ENCODE assay signal across 26 cellular contexts in genomic region chr7:136063337-136063666, GRCh38.
"Had no signal": no experiment of that assay in that cellular context is flagged by ENCODE, and none has a peak within 500 bp of the region (broad histone marks: within the 10 kb centered on the region; RNA-seq: fewer than 3 reads in every experiment).

No MANE protein-coding gene starts in this region.

- H3K27me3 ChIP-seq: ovary, sigmoid colon, thyroid gland, upper lobe of left lung, vagina had no signal

- H3K27me3 Mint-ChIP-seq: activated T-cell treated with anti-CD3 and anti-CD28 coated beads, Interleukin-2, amount 50 U/mL, for 24 hours; central memory CD8-positive, alpha-beta T cell had no signal

- ATAC-seq: activated CD4-positive, CD25-positive, alpha-beta regulatory T cell treated with anti-CD3 and anti-CD28 coated beads, Interleukin-2, amount 50 U/mL, for 24 hours; esophagus mucosa; natural killer cell; stimulated activated naive B cell treated with anti-CD40 and anti-IgM and Interleukin-4, amounts not matched to agents 10 μg/mL and 1 μg/mL and 100 μg/mL, for 72 hours had no signal

- H3K4me1 Mint-ChIP-seq: activated naive CD4-positive, alpha-beta T cell treated with anti-CD3 and anti-CD28 coated beads, Interleukin-2, amount 50 U/mL, for 24 hours; central memory CD8-positive, alpha-beta T cell; immature natural killer cell; natural killer cell; stimulated activated naive B cell treated with anti-CD40 and anti-IgM and Interleukin-4, amounts not matched to agents 10 μg/mL and 1 μg/mL and 100 μg/mL, for 72 hours had no signal

- H3K4me3 ChIP-seq: ovary, prostate gland, sigmoid colon, stomach, thyroid gland, upper lobe of left lung, vagina had no signal

- H3K9me3 ChIP-seq: ovary, prostate gland, sigmoid colon, stomach, thyroid gland, upper lobe of left lung, vagina had no signal

- H3K36me3 ChIP-seq: ovary, prostate gland, sigmoid colon, stomach, thyroid gland, upper lobe of left lung, vagina, WERI-Rb-1 had no signal

- H3K4me1 ChIP-seq: prostate gland, stomach, upper lobe of left lung, vagina had no signal

- DNase-seq: activated CD8-positive, alpha-beta memory T cell treated with anti-CD3 and anti-CD28 coated beads, Interleukin-2, amount 50 U/mL, for 48 hours; activated naive CD8-positive, alpha-beta T cell treated with anti-CD3 and anti-CD28 coated beads, Interleukin-2, amount 50 U/mL, for 24 hours; activated T-cell treated with anti-CD3 and anti-CD28 coated beads, Interleukin-2, amount 50 U/mL, for 24 hours; anterior cingulate cortex; endodermal cell; foreskin fibroblast; hypothalamus; immature natural killer cell; natural killer cell; ovary; sigmoid colon; small intestine; stimulated activated CD4-positive, alpha-beta T cell treated with anti-CD3 and anti-CD28 coated beads, Interleukin-2, amount 100 ng/mL, for 24 hours; stimulated activated naive B cell treated with anti-CD40 and anti-IgM and Interleukin-4, amounts not matched to agents 10 μg/mL and 1 μg/mL and 100 μg/mL, for 72 hours; stomach; T1000; thyroid gland; upper lobe of left lung; WERI-Rb-1 had no signal

- H3K4me3 Mint-ChIP-seq: activated naive CD4-positive, alpha-beta T cell treated with anti-CD3 and anti-CD28 coated beads, Interleukin-2, amount 50 U/mL, for 24 hours; activated naive CD8-positive, alpha-beta T cell treated with anti-CD3 and anti-CD28 coated beads, Interleukin-2, amount 50 U/mL, for 24 hours; activated T-cell treated with anti-CD3 and anti-CD28 coated beads, Interleukin-2, amount 50 U/mL, for 24 hours; central memory CD8-positive, alpha-beta T cell; dendritic cell treated with granulocyte-macrophage colony-stimulating factor and Interleukin-4, amounts not matched to agents 40 ng/mL and 50 ng/mL, for 4 days; endodermal cell; immature natural killer cell; natural killer cell; stimulated activated naive B cell treated with anti-CD40 and anti-IgM and Interleukin-4, amounts not matched to agents 10 μg/mL and 1 μg/mL and 100 μg/mL, for 72 hours had no signal

- H3K27ac ChIP-seq: ovary, prostate gland, sigmoid colon, stomach, thyroid gland, upper lobe of left lung, vagina, WERI-Rb-1 had no signal

- H3K27ac Mint-ChIP-seq: activated naive CD4-positive, alpha-beta T cell treated with anti-CD3 and anti-CD28 coated beads, Interleukin-2, amount 50 U/mL, for 24 hours; activated naive CD8-positive, alpha-beta T cell treated with anti-CD3 and anti-CD28 coated beads, Interleukin-2, amount 50 U/mL, for 24 hours; activated T-cell treated with anti-CD3 and anti-CD28 coated beads, Interleukin-2, amount 50 U/mL, for 24 hours; dendritic cell treated with granulocyte-macrophage colony-stimulating factor and Interleukin-4, amounts not matched to agents 40 ng/mL and 50 ng/mL, for 4 days; endodermal cell; immature natural killer cell; natural killer cell; stimulated activated naive B cell treated with anti-CD40 and anti-IgM and Interleukin-4, amounts not matched to agents 10 μg/mL and 1 μg/mL and 100 μg/mL, for 72 hours had no signal

- H3K36me3 Mint-ChIP-seq: activated naive CD4-positive, alpha-beta T cell treated with anti-CD3 and anti-CD28 coated beads, Interleukin-2, amount 50 U/mL, for 24 hours had no signal

- H3K9me3 Mint-ChIP-seq: activated naive CD4-positive, alpha-beta T cell treated with anti-CD3 and anti-CD28 coated beads, Interleukin-2, amount 50 U/mL, for 24 hours; central memory CD8-positive, alpha-beta T cell; dendritic cell treated with granulocyte-macrophage colony-stimulating factor and Interleukin-4, amounts not matched to agents 40 ng/mL and 50 ng/mL, for 4 days; endodermal cell; immature natural killer cell; natural killer cell had no signal
